Comparison of ENCODE assay signal across 18 cellular contexts in the genomic region with DNA sequence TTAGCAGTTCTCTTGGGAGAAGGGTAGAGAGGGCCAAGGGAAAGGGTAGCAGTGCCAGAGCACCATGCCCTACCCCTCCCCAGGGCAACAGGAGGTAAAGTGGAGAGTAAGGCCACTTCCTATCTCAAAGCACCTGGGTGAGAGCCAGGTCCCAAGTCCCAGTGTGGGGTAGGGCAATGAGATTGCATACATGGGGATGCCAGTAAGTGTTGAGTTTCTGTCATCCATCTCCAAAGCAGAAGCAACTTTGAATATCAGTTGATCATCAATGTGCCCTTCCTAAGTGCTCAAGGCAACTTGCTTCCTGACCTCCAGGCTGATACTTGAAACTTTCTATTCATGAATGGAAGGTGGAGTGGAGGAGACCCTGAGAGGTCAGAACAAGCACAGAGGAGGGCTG. TPM values are rescaled to one million over a fixed set of nuclear protein-coding genes. Genes with fewer than 3 reads are reported as not detected.
DNase-seq lines count a peak whose midpoint lies in the region; ATAC-seq, FAIRE-seq and TF ChIP-seq lines count a peak whose summit lies in the region.
"Had no signal": no experiment of that assay in that cellular context is flagged by ENCODE, and none has a peak within 500 bp of the region (broad histone marks: within the 10 kb centered on the region; RNA-seq: fewer than 3 reads in every experiment).

No MANE protein-coding gene starts in this region.

- intact Hi-C loops in activated CD4-positive, alpha-beta T cell treated with anti-CD3 and anti-CD28 coated beads for 36 hours (cut with DNase I, micrococcal nuclease): loop anchor here in 1 of 2 experiments (5.0 to 10.0 kb wide), 3 partner anchors 379 to 716 kb away; partner anchors contain the start of genes MRPS16 and PPP3CB
- intact Hi-C loops in lower lobe of right lung (cut with DNase I): no loop called here

- DNase-seq in activated CD4-positive, alpha-beta T cell treated with anti-CD3 and anti-CD28 coated beads for 36 hours: no peak
- no peak for DNase-seq in activated CD4-positive, alpha-beta T cell treated with anti-CD3 and anti-CD28 coated beads for 48 hours
- DNase-seq in RWPE2 (ENCODE audit: low spot score) (no peak), lower lobe of right lung (no peak), small intestine (peak; percentile 85), NCI-H82 (lab: John Stamatoyannopoulos, UW) (no peak), NAMALWA (ENCODE audit: low spot score) (no peak)
- no peak for DNase-seq in activated CD4-positive, CD25-positive, alpha-beta regulatory T cell (lab: John Stamatoyannopoulos, UW)
- DNase-seq: activated CD8-positive, alpha-beta T cell treated with anti-CD3 and anti-CD28 coated beads for 36 hours; C1 segment of cervical spinal cord; central memory CD4-positive, alpha-beta T cell; effector CD4-positive, alpha-beta T cell; head of caudate nucleus; Kasumi-1; NCI-H1417 had no signal

- H3K4me1 Mint-ChIP-seq in activated CD4-positive, alpha-beta T cell treated with anti-CD3 and anti-CD28 coated beads for 36 hours: peaks cover 62% of the 10 kb centered on the region

- no peak for TF ChIP-seq CTCF in RWPE2 (IDR thresholded peaks at IDR 0.05; ENCODE audit: poor library complexity, severe bottlenecking)
- TF ChIP-seq CTCF in lower lobe of right lung (IDR thresholded peaks at IDR 0.05): no peak

- H3K4me1 ChIP-seq in RWPE2 (ENCODE audit: insufficient read depth, poor library complexity, severe bottlenecking) (peaks cover 17% of the 10 kb centered on the region), lower lobe of right lung (peaks cover 48% of the 10 kb centered on the region), small intestine (ENCODE audit: control insufficient read depth in 2 of 2, insufficient read depth in 1 of 2, low read depth in 1 of 2, low read length in 1 of 2) (peaks cover under 1 to 5% of the 10 kb centered on the region in 2 donors)

- no peak for ATAC-seq in activated CD4-positive, alpha-beta T cell treated with anti-CD3 and anti-CD28 coated beads for 36 hours
- no peak for ATAC-seq in RWPE2 (ENCODE audit: low read depth)
- no peak for ATAC-seq in lower lobe of right lung
- ATAC-seq: activated CD8-positive, alpha-beta T cell treated with anti-CD3 and anti-CD28 coated beads for 36 hours; Panc1 had no signal

- no peak for FAIRE-seq in small intestine (lab: Jason Lieb, UNC)
- FAIRE-seq: A204.1 had no signal

- CTCF ChIA-PET in activated CD4-positive, alpha-beta T cell treated with anti-CD3 and anti-CD28 coated beads for 36 hours (lab: Charles Lee): interaction anchor here (0.6 to 19.7 kb wide), 6 partner anchors 10 to 314 kb away, joined by 3 to 456 read pairs (median 42); partner anchors contain the start of gene CHCHD1

- H3K27me3 Mint-ChIP-seq in activated CD4-positive, alpha-beta T cell treated with anti-CD3 and anti-CD28 coated beads for 36 hours: no peaks in the 10 kb centered on the region
- H3K27me3 Mint-ChIP-seq: activated CD8-positive, alpha-beta T cell treated with anti-CD3 and anti-CD28 coated beads for 36 hours had no signal

- no peaks in the 10 kb centered on the region for H3K36me3 Mint-ChIP-seq in activated CD4-positive, alpha-beta T cell treated with anti-CD3 and anti-CD28 coated beads for 36 hours (ENCODE audit: low read depth)

- H3K9me3 Mint-ChIP-seq in activated CD4-positive, alpha-beta T cell treated with anti-CD3 and anti-CD28 coated beads for 36 hours (ENCODE audit: low read depth): no peaks in the 10 kb centered on the region
- H3K9me3 Mint-ChIP-seq: activated CD8-positive, alpha-beta T cell treated with anti-CD3 and anti-CD28 coated beads for 36 hours had no signal

- H3K36me3 ChIP-seq in RWPE2 (ENCODE audit: low read depth) (peaks cover 10% of the 10 kb centered on the region), lower lobe of right lung (peaks cover 4% of the 10 kb centered on the region), small intestine (ENCODE audit: control insufficient read depth in 2 of 2, insufficient read depth in 2 of 2, low read length in 2 of 2) (no peaks in the 10 kb centered on the region)

- H3K27me3 ChIP-seq in RWPE2 (ENCODE audit: insufficient read depth, poor library complexity, severe bottlenecking) (no peaks in the 10 kb centered on the region), lower lobe of right lung (ENCODE audit: low read depth) (no peaks in the 10 kb centered on the region), small intestine (ENCODE audit: control insufficient read depth in 2 of 2, insufficient read depth in 2 of 2, low read length in 2 of 2) (no peaks in the 10 kb centered on the region)
- H3K27me3 ChIP-seq: tibial nerve had no signal

- H3K4me3 ChIP-seq in RWPE2 (ENCODE audit: severe bottlenecking) (no peak overlapping the region), lower lobe of right lung (no peak overlapping the region), small intestine (ENCODE audit: low read depth in 1 of 2, low read length in 2 of 2) (no peak overlapping the region)
- H3K4me3 ChIP-seq: tibial nerve had no signal

- H3K4me3 Mint-ChIP-seq in activated CD4-positive, alpha-beta T cell treated with anti-CD3 and anti-CD28 coated beads for 36 hours: no peak overlapping the region
- H3K4me3 Mint-ChIP-seq: activated CD8-positive, alpha-beta T cell treated with anti-CD3 and anti-CD28 coated beads for 36 hours had no signal

- H3K27ac ChIP-seq in RWPE2 (ENCODE audit: poor library complexity, severe bottlenecking): peak overlapping the region; percentile 15
- H3K27ac ChIP-seq in lower lobe of right lung: peak overlapping the region; percentile 72
- H3K27ac ChIP-seq in small intestine (ENCODE audit: low read depth in 1 of 2, low read length in 1 of 2): peak overlapping the region; percentile 35 to 42

- no peaks in the 10 kb centered on the region for H3K9me3 ChIP-seq in RWPE2 (ENCODE audit: severe bottlenecking)
- no peaks in the 10 kb centered on the region for H3K9me3 ChIP-seq in lower lobe of right lung
- no peaks in the 10 kb centered on the region for H3K9me3 ChIP-seq in small intestine (ENCODE audit: control insufficient read depth, low read depth)
- H3K9me3 ChIP-seq: tibial nerve had no signal

- peak overlapping the region; percentile 17 for H3K27ac Mint-ChIP-seq in activated CD4-positive, alpha-beta T cell treated with anti-CD3 and anti-CD28 coated beads for 36 hours

- POLR2A ChIA-PET in activated CD4-positive, alpha-beta T cell treated with anti-CD3 and anti-CD28 coated beads for 36 hours (lab: Charles Lee): interaction anchor here (0.7 kb wide), 2 partner anchors 15 to 27 kb away, joined by 3 to 5 read pairs; no protein-coding TSS in a partner anchor

RNA-seq across cellular contexts. Expression of gene CAMK2G, which starts 2.2 kb away (rescaled TPM):
- total RNA-seq in activated CD4-positive, alpha-beta T cell treated with anti-CD3 and anti-CD28 coated beads for 36 hours: 10 to 100 TPM; 16.4 to 19.4 TPM
- 38.4 TPM for total RNA-seq in lower lobe of right lung
- polyA plus RNA-seq in small intestine: 10 to 100 TPM; 33.1 to 74.9 (median 54.9) TPM

RNA-seq across cellular contexts. Expression of gene PLAU, which starts 34.4 kb away (rescaled TPM):
- under 1 TPM in 1 of 2 experiments, not detected in 1; 0.16 TPM for total RNA-seq in activated CD4-positive, alpha-beta T cell treated with anti-CD3 and anti-CD28 coated beads for 36 hours
- total RNA-seq in lower lobe of right lung: 29.0 TPM
- 10 to 100 TPM in 1 of 3 donors, 1 to 10 TPM in 2; 1.3 to 11.1 (median 1.6) TPM for polyA plus RNA-seq in small intestine

Comparison
In these comparisons a context has a peak if more than half of its experiments do, and no peak if none do; other contexts are left out.
1. H3K27ac ChIP-seq: peak in every context shown above with its lines; median percentile 72 in lower lobe of right lung; 38 in small intestine; 15 in RWPE2.
2. RNA of gene PLAU, which starts 34.4 kb away (total RNA-seq): 29.0 TPM in lower lobe of right lung (single experiment); 0.16 TPM in activated CD4-positive, alpha-beta T cell treated with anti-CD3 and anti-CD28 coated beads for 36 hours; every median in the first group is over 10 times any median in the second.